Comparison of ENCODE assay signal across 24 cellular contexts in genomic region chr12:55044135-55044534, GRCh38. TPM values are rescaled to one million over a fixed set of nuclear protein-coding genes. Genes with fewer than 3 reads are reported as not detected.
"Had no signal": no experiment of that assay in that cellular context is flagged by ENCODE, and none has a peak within 500 bp of the region (broad histone marks: within the 10 kb centered on the region; RNA-seq: fewer than 3 reads in every experiment).

No MANE protein-coding gene starts in this region.

- H3K36me3 ChIP-seq: gastrocnemius medialis, right lobe of liver, suprapubic skin, thyroid gland had no signal

- H3K27ac Mint-ChIP-seq: naive thymus-derived CD4-positive, alpha-beta T cell; nephron progenitor cell; stimulated activated effector memory CD8-positive, alpha-beta T cell treated with anti-CD3 and anti-CD28 coated beads, Interleukin-12 subunit alpha, Interleukin-12 subunit beta, amount 100 ng/mL, for 72 hours; type B pancreatic cell had no signal

- ATAC-seq: esophagus mucosa; gastrocnemius medialis; psoas muscle; stimulated activated effector memory CD8-positive, alpha-beta T cell treated with anti-CD3 and anti-CD28 coated beads, Interleukin-12 subunit alpha, Interleukin-12 subunit beta, amount 100 ng/mL, for 72 hours; stimulated activated naive CD8-positive, alpha-beta T cell treated with anti-CD3 and anti-CD28 coated beads, Interleukin-15, Interleukin-2, amounts not matched to agents 100 U/mL and 50 U/mL, for 24 hours had no signal

- H3K4me3 ChIP-seq: coronary artery, dorsolateral prefrontal cortex, gastrocnemius medialis, psoas muscle, right lobe of liver, suprapubic skin, thyroid gland had no signal

- H3K36me3 Mint-ChIP-seq: naive thymus-derived CD4-positive, alpha-beta T cell; stimulated activated effector memory CD8-positive, alpha-beta T cell treated with anti-CD3 and anti-CD28 coated beads, Interleukin-12 subunit alpha, Interleukin-12 subunit beta, amount 100 ng/mL, for 72 hours; type B pancreatic cell had no signal

- DNase-seq: dorsolateral prefrontal cortex; effector CD8-positive, alpha-beta T cell; kidney glomerular epithelial cell; naive thymus-derived CD4-positive, alpha-beta T cell; nephron progenitor cell; psoas muscle; retina; right lobe of liver; stimulated activated CD4-positive, alpha-beta T cell treated with anti-CD3 and anti-CD28 coated beads, Interleukin-4, amount 100 ng/mL, for 1 hour; stimulated activated CD8-positive, alpha-beta memory T cell treated with anti-CD3 and anti-CD28 coated beads, Interleukin-4, amount 100 ng/mL, for 48 hours; stimulated activated naive CD8-positive, alpha-beta T cell treated with anti-CD3 and anti-CD28 coated beads, Interleukin-15, Interleukin-2, amounts not matched to agents 100 U/mL and 50 U/mL, for 24 hours; thyroid gland had no signal

- H3K27me3 ChIP-seq: right lobe of liver, thyroid gland had no signal

- H3K4me1 Mint-ChIP-seq: stimulated activated effector memory CD8-positive, alpha-beta T cell treated with anti-CD3 and anti-CD28 coated beads, Interleukin-12 subunit alpha, Interleukin-12 subunit beta, amount 100 ng/mL, for 72 hours had no signal

- H3K4me1 ChIP-seq: gastrocnemius medialis, psoas muscle, right lobe of liver, suprapubic skin, thyroid gland had no signal

- H3K27ac ChIP-seq: coronary artery, dorsolateral prefrontal cortex, gastrocnemius medialis, psoas muscle, right lobe of liver, suprapubic skin, thyroid gland had no signal

- H3K9me3 Mint-ChIP-seq: naive thymus-derived CD4-positive, alpha-beta T cell; nephron progenitor cell; stimulated activated effector memory CD8-positive, alpha-beta T cell treated with anti-CD3 and anti-CD28 coated beads, Interleukin-12 subunit alpha, Interleukin-12 subunit beta, amount 100 ng/mL, for 72 hours; type B pancreatic cell had no signal

- H3K4me3 Mint-ChIP-seq: naive thymus-derived CD4-positive, alpha-beta T cell; nephron progenitor cell; stimulated activated effector memory CD8-positive, alpha-beta T cell treated with anti-CD3 and anti-CD28 coated beads, Interleukin-12 subunit alpha, Interleukin-12 subunit beta, amount 100 ng/mL, for 72 hours; type B pancreatic cell had no signal

- H3K9me3 ChIP-seq: gastrocnemius medialis, psoas muscle, right lobe of liver, suprapubic skin, thyroid gland had no signal

RNA-seq across cellular contexts. Expression of gene NEUROD4, which starts 24.4 kb away (rescaled TPM):
- total RNA-seq: esophagus mucosa, fibroblast of villous mesenchyme, gastrocnemius medialis, liver, lung microvascular endothelial cell, mesenteric fat pad, mononuclear cell, osteoblast, psoas muscle, right lobe of liver, suprapubic skin, thyroid gland had no signal
- polyA plus RNA-seq: liver; naive thymus-derived CD4-positive, alpha-beta T cell; psoas muscle had no signal

RNA-seq across cellular contexts. Expression of gene TESPA1, which starts 59.6 kb away (rescaled TPM):
- total RNA-seq: fibroblast of villous mesenchyme, lung microvascular endothelial cell, osteoblast had no signal
